Comparison of ENCODE assay signal across 8 cellular contexts in the genomic region with DNA sequence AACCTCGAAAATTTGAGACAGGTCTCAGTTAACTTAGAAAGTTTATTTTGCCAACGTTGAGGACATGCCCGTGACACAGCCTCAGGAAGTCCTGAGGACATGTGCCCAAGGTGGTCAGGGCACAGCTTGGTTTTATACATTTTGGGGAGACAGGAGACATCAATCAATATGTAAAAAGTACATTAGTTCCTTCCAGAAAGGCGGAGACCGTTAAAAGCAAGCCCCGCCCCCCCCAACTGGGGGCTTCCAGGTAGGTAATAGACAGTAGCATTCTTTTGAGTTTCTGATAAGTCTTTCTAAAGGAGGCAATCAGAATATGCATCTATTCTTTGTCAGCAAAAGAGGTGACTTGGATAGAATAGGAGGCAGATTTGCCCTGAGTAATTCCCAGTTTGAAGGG. TPM values are rescaled to one million over a fixed set of nuclear protein-coding genes. Genes with fewer than 3 reads are reported as not detected.
DNase-seq lines count a peak whose midpoint lies in the region; ATAC-seq and TF ChIP-seq lines count a peak whose summit lies in the region.

No MANE protein-coding gene starts in this region.

- in situ Hi-C loops in G401 (cut with HindIII; ENCODE audit: low sequenced_read_pairs), result no loop called here

- intact Hi-C loops in heart left ventricle (cut with DNase I), result no loop called here

- peak overlapping the region; percentile 79 for H3K27ac ChIP-seq in WERI-Rb-1
- H3K27ac ChIP-seq in heart left ventricle, result peak overlapping the region; percentile 11 to 87 (median 83)
- peak overlapping the region in 20 of 21 experiments; percentile 61 to 90 (median 80) for H3K27ac ChIP-seq in skin epidermis

- no peaks in the 10 kb centered on the region for H3K9me3 ChIP-seq in WERI-Rb-1 (ENCODE audit: severe bottlenecking)
- no peaks in the 10 kb centered on the region for H3K9me3 ChIP-seq in heart left ventricle

- peaks cover 0 to 29% (median 16%) of the 10 kb centered on the region in 12 donors for H3K4me1 ChIP-seq in heart left ventricle

- no peaks in the 10 kb centered on the region for H3K27me3 ChIP-seq in WERI-Rb-1 (ENCODE audit: insufficient read depth, low read depth, severe bottlenecking)
- no peaks in the 10 kb centered on the region for H3K27me3 ChIP-seq in heart left ventricle

- ATAC-seq in GM18517 (IDR thresholded peaks at IDR 0.05; ENCODE audit: unreplicated experiment) (peak; percentile 17), HG02678 (IDR thresholded peaks at IDR 0.05; ENCODE audit: unreplicated experiment) (peak; percentile 13), heart left ventricle (peak in 2 of 4 donors; percentile 1 to 9)

- peak overlapping the region; percentile 89 for H3K4me3 ChIP-seq in WERI-Rb-1 (ENCODE audit: low read depth, low read length)
- peak overlapping the region; percentile 69 to 91 (median 78) for H3K4me3 ChIP-seq in heart left ventricle
- H3K4me3 ChIP-seq in skin epidermis, result peak overlapping the region; percentile 63 to 91 (median 75)

- no peak for TF ChIP-seq CTCF in WERI-Rb-1 (IDR thresholded peaks at IDR 0.05; ENCODE audit: low read depth, low read length)
- no peak for TF ChIP-seq CTCF in heart left ventricle (IDR thresholded peaks at IDR 0.05)

- TF ChIP-seq POLR2A in heart left ventricle (IDR thresholded peaks at IDR 0.05), result no peak

- 25 to 36% (median 32%) methylated on average over 6 of the region's 6 CpGs for WGBS in heart left ventricle, 4 donors

- H3K36me3 ChIP-seq in WERI-Rb-1 (peaks cover 7% of the 10 kb centered on the region), heart left ventricle (peaks cover 0 to 19% (median 6%) of the 10 kb centered on the region in 9 donors)

- no peak for DNase-seq in WERI-Rb-1
- no peak for DNase-seq in heart left ventricle
- no peak for DNase-seq in NK-92 (lab: John Stamatoyannopoulos, UW; ENCODE audit: unreplicated experiment)
- DNase-seq in NCI-H1694 treated with DMSO at 0.1 percent for 48 hours (lab: John Stamatoyannopoulos, UW), result no peak
- no peak for DNase-seq in G401 (ENCODE audit: low spot score)

RNA-seq across cellular contexts. Expression of gene MOCS2, which starts 0.6 kb away (rescaled TPM):
- 100 to 1,000 TPM in 1 of 9 donors, 10 to 100 TPM in 8; 59.5 to 101 (median 75.2) TPM for total RNA-seq in heart left ventricle
- 100 to 1,000 TPM in 1 of 2 donors, 10 to 100 TPM in 1; 65.7 to 153 TPM for polyA plus RNA-seq in heart left ventricle
- total RNA-seq in G401 (2014; rRNA removed; shearing (Covaris generic)), result 41.4 and 49.4 TPM in 2 replicates
